23 cellular contexts compared by ENCODE assay signal in the genomic region with DNA sequence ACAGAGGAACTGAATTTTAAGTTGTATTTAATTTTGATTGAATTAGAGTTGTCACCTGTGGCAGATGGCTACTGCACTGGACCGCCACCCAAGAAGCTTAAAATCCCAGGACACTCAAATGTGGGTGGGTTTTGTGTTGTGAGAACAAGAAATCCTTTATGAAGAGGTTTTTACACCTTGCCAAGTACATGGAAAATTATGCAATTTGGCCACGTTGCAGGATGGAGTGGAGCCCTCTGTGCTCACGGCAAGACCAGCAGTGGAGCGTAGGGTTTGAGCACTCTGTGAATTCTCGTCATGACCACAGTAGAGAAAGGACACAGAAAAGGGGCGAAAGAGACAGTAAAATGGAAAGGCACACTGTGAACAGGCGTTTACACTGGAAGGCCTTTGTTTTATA.
DNase-seq lines count a peak whose midpoint lies in the region; ATAC-seq and TF ChIP-seq lines count a peak whose summit lies in the region.
"Had no signal": no experiment of that assay in that cellular context is flagged by ENCODE, and none has a peak within 500 bp of the region (broad histone marks: within the 10 kb centered on the region; RNA-seq: fewer than 3 reads in every experiment).

No MANE protein-coding gene starts in this region.

- ATAC-seq in sciatic nerve = peak; percentile 93
- ATAC-seq: A549, GM12878, GM23338 had no signal

- no peaks in the 10 kb centered on the region for H3K4me1 ChIP-seq in tibial artery
- H3K4me1 ChIP-seq: A549; BE2C; BLaER1 treated with 17β-estradiol and CSF1 and Interleukin-3, amounts not matched to agents 10 nM and 100 nM; HAP-1 had no signal

- DNase-seq in H7 (peak; percentile 13), coronary artery (ENCODE audit: low spot score) (peak; percentile 28), midbrain (lab: John Stamatoyannopoulos, UW) (peak; percentile 9), sciatic nerve (ENCODE audit: low spot score) (no peak), tibial artery (no peak), HFFc6 (no peak), NCI-H510A treated with DMSO at 0.1 percent for 48 hours (lab: John Stamatoyannopoulos, UW) (no peak)
- DNase-seq: 8988T; ACHN; AML-193; BE2C; CD4-positive, alpha-beta T cell; CD8-positive, alpha-beta memory T cell; DMS 273 treated with DMSO at 0.1 percent for 48 hours; DMS79; EL; GDM1 had no signal

- H3K36me3 Mint-ChIP-seq in HFFc6 (ENCODE audit: low read depth) = peaks cover 9% of the 10 kb centered on the region; the same call in 1 of the 2 replicates
- H3K36me3 Mint-ChIP-seq: CD14-positive monocyte; CD8-positive, alpha-beta memory T cell had no signal

- H3K4me1 Mint-ChIP-seq in HFFc6 (ENCODE audit: low read depth) = no peaks in the 10 kb centered on the region
- H3K4me1 Mint-ChIP-seq: CD14-positive monocyte; CD8-positive, alpha-beta memory T cell had no signal

- no peaks in the 10 kb centered on the region for H3K9me3 ChIP-seq in tibial artery
- H3K9me3 ChIP-seq: A549, BE2C, HAP-1 had no signal

- H3K36me3 ChIP-seq in H7 (replicated peaks; ENCODE audit: control insufficient read depth, insufficient read depth, low read length) (no peaks in the 10 kb centered on the region), tibial artery (no peaks in the 10 kb centered on the region)
- H3K36me3 ChIP-seq: BE2C; BLaER1 treated with 17β-estradiol and CSF1 and Interleukin-3, amounts not matched to agents 10 nM and 100 nM; HAP-1 had no signal

- H3K27ac Mint-ChIP-seq in HFFc6 = no peak overlapping the region
- H3K27ac Mint-ChIP-seq: CD14-positive monocyte; CD4-positive, alpha-beta T cell; CD8-positive, alpha-beta memory T cell; GM23338 had no signal

- no peak overlapping the region for H3K4me3 Mint-ChIP-seq in HFFc6
- H3K4me3 Mint-ChIP-seq: CD14-positive monocyte; CD4-positive, alpha-beta T cell; CD8-positive, alpha-beta memory T cell; GM23338 had no signal

- peaks cover 3% of the 10 kb centered on the region for H3K27me3 Mint-ChIP-seq in HFFc6 (ENCODE audit: insufficient read depth)
- H3K27me3 Mint-ChIP-seq: CD4-positive, alpha-beta T cell had no signal

- H3K27ac ChIP-seq in coronary artery (no peak overlapping the region), tibial artery (no peak overlapping the region)
- H3K27ac ChIP-seq: A549; BLaER1 treated with 17β-estradiol and CSF1 and Interleukin-3, amounts not matched to agents 10 nM and 100 nM had no signal

- H3K27me3 ChIP-seq in H7 (ENCODE audit: control insufficient read depth, insufficient read depth, low read length) (no peaks in the 10 kb centered on the region), tibial artery (peaks cover 0 to 11% of the 10 kb centered on the region in 2 donors)
- H3K27me3 ChIP-seq: BE2C; BLaER1 treated with 17β-estradiol and CSF1 and Interleukin-3, amounts not matched to agents 10 nM and 100 nM had no signal

- TF ChIP-seq CTCF in coronary artery (IDR thresholded peaks at IDR 0.05) (no peak), tibial artery (IDR thresholded peaks at IDR 0.05) (no peak), HFFc6 (IDR thresholded peaks at IDR 0.05) (no peak)

- no peak overlapping the region for H3K4me3 ChIP-seq in H7 (ENCODE audit: insufficient read depth, low read depth, low read length)
- no peak overlapping the region for H3K4me3 ChIP-seq in coronary artery
- no peak overlapping the region for H3K4me3 ChIP-seq in tibial artery
- H3K4me3 ChIP-seq: A549; BLaER1 treated with 17β-estradiol and CSF1 and Interleukin-3, amounts not matched to agents 10 nM and 100 nM; GM12878; GM23338; HAP-1 had no signal

- H3K9me3 Mint-ChIP-seq in HFFc6 = peaks cover 92% of the 10 kb centered on the region
- H3K9me3 Mint-ChIP-seq: CD4-positive, alpha-beta T cell had no signal

- intact Hi-C loops in sciatic nerve (cut with DNase I) = no loop called here
- intact Hi-C loops in tibial artery (cut with DNase I; ENCODE audit: low total_unique reads) = no loop called here

Comparison
In these comparisons a context has a peak if more than half of its experiments do, and no peak if none do; other contexts are left out.
1. DNase-seq: peak in H7 (single experiment), coronary artery (single experiment) and midbrain (single experiment); none in sciatic nerve (single experiment), tibial artery (0 of 2), HFFc6 (single experiment) and NCI-H510A treated with DMSO at 0.1 percent for 48 hours (single experiment).